8 cellular contexts compared by ENCODE assay signal in the genomic region with DNA sequence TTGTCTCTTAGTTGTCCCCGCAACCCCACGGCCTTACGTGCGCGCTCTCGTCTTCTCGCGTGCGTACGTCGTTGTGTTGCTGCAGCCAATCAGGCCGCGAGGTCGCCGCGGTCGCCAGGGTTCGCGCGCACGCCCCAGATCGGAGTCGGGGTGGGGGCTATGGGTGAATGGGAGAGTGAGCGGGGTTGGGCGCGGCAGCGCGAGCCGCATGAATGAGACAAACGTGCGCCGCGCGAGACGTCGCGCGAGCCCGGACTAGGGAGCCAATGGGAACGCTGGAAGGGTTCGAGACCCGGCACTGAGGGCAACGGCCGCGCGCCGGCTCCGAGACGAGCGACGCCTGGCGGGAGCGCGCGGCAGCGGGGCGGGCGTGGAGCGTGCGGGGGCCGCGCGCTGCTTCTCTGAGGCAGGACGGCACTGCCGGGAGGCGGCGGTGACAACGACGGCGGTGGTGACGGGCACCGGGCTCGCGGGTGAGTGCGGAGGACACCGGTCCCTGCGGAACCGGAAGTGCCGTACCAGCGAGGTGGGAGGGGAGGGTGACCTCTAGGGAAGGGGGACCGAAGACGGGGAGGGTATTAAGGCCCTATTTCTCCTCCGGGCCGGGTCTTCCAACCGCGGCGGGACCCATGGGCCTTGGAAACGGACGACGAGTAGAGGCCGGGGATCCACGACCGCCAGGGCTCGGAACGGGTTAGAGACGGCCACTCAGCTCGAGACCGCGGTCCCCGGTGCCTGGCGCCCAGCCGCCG. TPM values are rescaled to one million over a fixed set of nuclear protein-coding genes. Genes with fewer than 3 reads are reported as not detected.
A peak's percentile ranks its signal among the peaks of the same experiment; 100 is the strongest.
DNase-seq lines count a peak whose midpoint lies in the region; ATAC-seq and TF ChIP-seq lines count a peak whose summit lies in the region.

A gene with protein sequence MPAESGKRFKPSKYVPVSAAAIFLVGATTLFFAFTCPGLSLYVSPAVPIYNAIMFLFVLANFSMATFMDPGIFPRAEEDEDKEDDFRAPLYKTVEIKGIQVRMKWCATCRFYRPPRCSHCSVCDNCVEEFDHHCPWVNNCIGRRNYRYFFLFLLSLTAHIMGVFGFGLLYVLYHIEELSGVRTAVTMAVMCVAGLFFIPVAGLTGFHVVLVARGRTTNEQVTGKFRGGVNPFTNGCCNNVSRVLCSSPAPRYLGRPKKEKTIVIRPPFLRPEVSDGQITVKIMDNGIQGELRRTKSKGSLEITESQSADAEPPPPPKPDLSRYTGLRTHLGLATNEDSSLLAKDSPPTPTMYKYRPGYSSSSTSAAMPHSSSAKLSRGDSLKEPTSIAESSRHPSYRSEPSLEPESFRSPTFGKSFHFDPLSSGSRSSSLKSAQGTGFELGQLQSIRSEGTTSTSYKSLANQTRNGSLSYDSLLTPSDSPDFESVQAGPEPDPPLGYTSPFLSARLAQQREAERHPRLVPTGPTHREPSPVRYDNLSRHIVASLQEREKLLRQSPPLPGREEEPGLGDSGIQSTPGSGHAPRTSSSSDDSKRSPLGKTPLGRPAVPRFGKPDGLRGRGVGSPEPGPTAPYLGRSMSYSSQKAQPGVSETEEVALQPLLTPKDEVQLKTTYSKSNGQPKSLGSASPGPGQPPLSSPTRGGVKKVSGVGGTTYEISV (plus strand): TSS at position 400 of the 752 bp plus-strand sequence. CDS start 4,977 bp downstream, outside the sequence.

- peak; percentile 84 for ATAC-seq in GM21723 (IDR thresholded peaks at IDR 0.05; ENCODE audit: unreplicated experiment)

- TF ChIP-seq CTCF in Peyer's patch (IDR thresholded peaks at IDR 0.05): peak in 5 of 6 experiments; percentile 63 to 80 (median 76)
- peak; percentile 51 to 56 (median 52) for TF ChIP-seq CTCF in esophagus muscularis mucosa (IDR thresholded peaks at IDR 0.05)

- intact Hi-C loops in esophagus muscularis mucosa (cut with DNase I): loop anchor here (10.0 kb wide), 2 partner anchors 343 to 917 kb away; partner anchors contain the start of gene TNKS1BP1

- H3K4me1 ChIP-seq in Peyer's patch (peaks cover 0 to 26% (median 10%) of the 10 kb centered on the region in 4 donors), esophagus muscularis mucosa (peaks cover 28 to 43% (median 35%) of the 10 kb centered on the region in 4 donors)

- no peak for TF ChIP-seq EP300 in esophagus muscularis mucosa (IDR thresholded peaks at IDR 0.05)

- 1% methylated on average over 20 of the region's 103 CpGs for WGBS in esophagus muscularis mucosa

- H3K9me3 ChIP-seq in KOPT-K1 (ENCODE audit: insufficient read depth, low read length, poor library complexity, severe bottlenecking): no peaks in the 10 kb centered on the region
- no peaks in the 10 kb centered on the region for H3K9me3 ChIP-seq in Peyer's patch
- no peaks in the 10 kb centered on the region for H3K9me3 ChIP-seq in esophagus muscularis mucosa

- H3K27me3 ChIP-seq in Peyer's patch (no peaks in the 10 kb centered on the region), esophagus muscularis mucosa (no peaks in the 10 kb centered on the region)

- TF ChIP-seq POLR2A in Peyer's patch (IDR thresholded peaks at IDR 0.05) (peak; percentile 82 to 94), esophagus muscularis mucosa (IDR thresholded peaks at IDR 0.05; ENCODE audit: low read depth) (peak; percentile 30)

- H3K36me3 ChIP-seq in KOPT-K1 (ENCODE audit: insufficient read depth, low read length) (peaks cover 28% of the 10 kb centered on the region), Peyer's patch (peaks cover 0 to 13% (median 0%) of the 10 kb centered on the region in 3 donors), esophagus muscularis mucosa (peaks cover 11 to 15% (median 14%) of the 10 kb centered on the region in 4 donors)

- peak within 1 kb of the TSS; percentile 79 to 97 (median 88) for H3K4me3 ChIP-seq in Peyer's patch
- peak within 1 kb of the TSS; percentile 93 to 96 (median 94) for H3K4me3 ChIP-seq in esophagus muscularis mucosa

- peak within 1 kb of the TSS; percentile 97 for H3K27ac ChIP-seq in KOPT-K1 (ENCODE audit: low read depth, low read length, poor library complexity, severe bottlenecking)
- H3K27ac ChIP-seq in Peyer's patch: peak within 1 kb of the TSS; percentile 96 to 99 (median 98)
- peak within 1 kb of the TSS; percentile 97 to 99 (median 98) for H3K27ac ChIP-seq in esophagus muscularis mucosa (replicated peaks in 1 of 4)

- peak; percentile 97 for DNase-seq in DMS79 (lab: John Stamatoyannopoulos, UW)
- peak; percentile 99 to 100 (median 100) for DNase-seq in Peyer's patch
- peak; percentile 99 for DNase-seq in activated T-cell treated with anti-CD3 and anti-CD28 coated beads, Interleukin-2, amount 50 U/mL, for 48 hours
- peak; percentile 100 for DNase-seq in esophagus muscularis mucosa (ENCODE audit: extremely low spot score)
- DNase-seq in myocyte (ENCODE audit: low read depth): peak; percentile 99
- DNase-seq in stimulated activated CD8-positive, alpha-beta memory T cell treated with anti-CD3 and anti-CD28 coated beads, Interleukin-7, amount 100 ng/mL, for 48 hours (ENCODE audit: extremely low read depth in 1 of 2, low read depth in 1 of 2): peak; percentile 98 to 99

RNA-seq across cellular contexts. Expression of the gene that starts here (rescaled TPM):
- total RNA-seq in Peyer's patch (10 to 100 TPM; 27.2 to 69.7 (median 60.1) TPM), esophagus muscularis mucosa (10 to 100 TPM; 36.5 to 57.7 (median 47.8) TPM), myocyte (42.8 and 47.4 TPM in 2 replicates)
- polyA plus RNA-seq in myocyte (2012): 63.4 TPM

Comparison
In these comparisons a context has a peak if more than half of its experiments do, and no peak if none do; other contexts are left out.
1. Peak in every context shown above with its lines: DNase-seq, ATAC-seq, H3K4me3 ChIP-seq and H3K27ac ChIP-seq.